Comparison of ENCODE assay signal across 1 cellular context in the genomic region with DNA sequence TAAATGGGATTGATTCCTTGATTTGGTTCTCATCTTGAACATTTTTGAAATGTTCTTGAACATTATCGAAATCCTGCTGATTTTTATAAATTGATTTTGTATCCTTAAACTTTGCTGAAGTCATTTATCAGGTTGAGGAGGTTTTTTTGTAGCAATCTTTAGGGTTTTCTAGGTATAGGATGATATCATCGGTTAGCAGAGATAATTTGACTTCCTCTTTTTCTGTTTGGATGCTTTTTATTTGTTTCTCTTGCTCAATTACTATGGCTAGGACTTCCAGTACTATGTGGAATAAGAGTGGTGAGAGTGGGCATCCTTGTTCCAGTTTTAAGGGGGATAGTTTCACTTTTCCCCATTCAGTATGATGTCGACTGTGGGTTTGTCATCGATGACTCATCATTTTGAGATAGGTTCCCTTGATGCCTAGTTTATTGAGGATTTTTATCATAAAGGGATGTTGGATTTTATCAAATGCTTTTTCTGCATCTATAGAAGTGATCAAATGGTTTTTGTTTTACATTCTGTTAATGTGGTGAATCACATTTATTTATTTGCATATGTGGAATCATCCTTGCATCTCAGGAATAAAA.
TF ChIP-seq lines count a peak whose summit lies in the region.

No MANE protein-coding gene starts in this region.

TF ChIP-seq in SK-N-SH treated with all-trans-retinoic acid at 6 μM for 48 hours, 23 proteins besides CTCF, POLR2A, EP300 and RAD21 (continued from another document):
- TF ChIP-seq, protein P1, sequence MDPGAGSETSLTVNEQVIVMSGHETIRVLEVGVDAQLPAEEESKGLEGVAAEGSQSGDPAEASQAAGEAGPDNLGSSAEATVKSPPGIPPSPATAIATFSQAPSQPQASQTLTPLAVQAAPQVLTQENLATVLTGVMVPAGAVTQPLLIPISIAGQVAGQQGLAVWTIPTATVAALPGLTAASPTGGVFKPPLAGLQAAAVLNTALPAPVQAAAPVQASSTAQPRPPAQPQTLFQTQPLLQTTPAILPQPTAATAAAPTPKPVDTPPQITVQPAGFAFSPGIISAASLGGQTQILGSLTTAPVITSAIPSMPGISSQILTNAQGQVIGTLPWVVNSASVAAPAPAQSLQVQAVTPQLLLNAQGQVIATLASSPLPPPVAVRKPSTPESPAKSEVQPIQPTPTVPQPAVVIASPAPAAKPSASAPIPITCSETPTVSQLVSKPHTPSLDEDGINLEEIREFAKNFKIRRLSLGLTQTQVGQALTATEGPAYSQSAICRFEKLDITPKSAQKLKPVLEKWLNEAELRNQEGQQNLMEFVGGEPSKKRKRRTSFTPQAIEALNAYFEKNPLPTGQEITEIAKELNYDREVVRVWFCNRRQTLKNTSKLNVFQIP (CRISPR knock-in tag; IDR thresholded peaks at IDR 0.05; ENCODE audit: borderline replicate concordance, low read depth) = no peak
- no peak for TF ChIP-seq ZC3H10 (CRISPR knock-in tag; IDR thresholded peaks at IDR 0.05)
- TF ChIP-seq ISL1 (CRISPR knock-in tag; IDR thresholded peaks at IDR 0.05) = no peak
- TF ChIP-seq TOX (CRISPR knock-in tag; IDR thresholded peaks at IDR 0.05; ENCODE audit: borderline replicate concordance) = no peak
- TF ChIP-seq OSR1 (CRISPR knock-in tag; IDR thresholded peaks at IDR 0.05) = no peak
- TF ChIP-seq ZFP3 (CRISPR knock-in tag; IDR thresholded peaks at IDR 0.05) = no peak
